In the genomic region with DNA sequence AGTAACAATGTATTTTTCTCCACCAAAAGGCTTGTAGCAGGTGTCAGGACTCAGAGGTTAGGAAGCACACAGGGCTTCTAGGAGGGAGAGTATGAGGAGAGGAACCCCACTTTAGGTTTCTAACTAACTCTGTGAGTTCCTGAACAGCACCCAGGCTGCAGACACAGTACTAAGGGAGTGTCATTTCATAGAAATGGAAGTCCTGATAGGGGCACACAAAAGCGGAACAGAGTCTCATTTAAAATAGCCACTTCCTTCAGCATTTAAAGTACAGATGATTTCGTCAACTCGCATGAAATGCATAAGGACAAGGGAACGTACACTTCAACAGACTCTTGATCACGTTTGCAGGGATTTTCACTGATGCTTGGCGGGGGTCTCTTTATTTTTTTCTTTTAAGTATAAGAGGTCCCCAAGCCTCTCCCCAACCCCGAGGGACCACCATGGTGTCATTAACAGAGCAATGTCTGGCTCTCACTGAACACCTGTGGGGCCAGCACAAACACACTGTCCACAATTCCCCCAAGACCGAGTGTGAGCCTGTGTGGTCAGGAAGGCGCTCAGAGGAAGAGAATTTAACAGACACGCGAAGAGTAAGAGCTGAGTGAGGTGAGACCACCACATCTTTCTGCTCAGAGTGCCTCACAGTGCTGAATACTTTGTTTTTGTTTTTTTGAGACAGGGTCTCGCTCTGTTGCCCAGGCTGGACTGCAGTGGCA, we compare ENCODE assay signal across 11 cellular contexts.
A peak's percentile ranks its signal among the peaks of the same experiment; 100 is the strongest.
DNase-seq lines count a peak whose midpoint lies in the region; ATAC-seq and TF ChIP-seq lines count a peak whose summit lies in the region.
"Had no signal": no experiment of that assay in that cellular context is flagged by ENCODE, and none has a peak within 500 bp of the region (broad histone marks: within the 10 kb centered on the region; RNA-seq: fewer than 3 reads in every experiment).

No MANE protein-coding gene starts in this region.

- H3F3A ChIP-seq in Loucy (ENCODE audit: low read depth), result peaks cover 2% of the 10 kb centered on the region; the same call in 1 of the 2 replicates
- no peaks in the 10 kb centered on the region for H3F3A ChIP-seq in GM23338 (replicated peaks; ENCODE audit: low read depth)

- H3K9me2 ChIP-seq in Loucy (replicated peaks; ENCODE audit: low read depth, low read length), result no peaks in the 10 kb centered on the region
- H3K9me2 ChIP-seq in GM23338 (ENCODE audit: insufficient read depth), result no peaks in the 10 kb centered on the region

- DNase-seq in left lung, result no peak
- no peak for DNase-seq in RKO (ENCODE audit: low spot score)
- no peak for DNase-seq in AG08395 (ENCODE audit: low spot score)
- DNase-seq in GM23338 (ENCODE audit: low spot score), result no peak
- DNase-seq in amygdala (lab: John Stamatoyannopoulos, UW), result no peak
- DNase-seq: IMR-90 had no signal

- no peak overlapping the region for H3K4me3 Mint-ChIP-seq in GM23338

- H3K4me1 ChIP-seq in Loucy (ENCODE audit: insufficient read depth, low read length, poor library complexity, severe bottlenecking) (peaks cover 22% of the 10 kb centered on the region), left lung (peaks cover 0 to 43% of the 10 kb centered on the region in 2 donors), GM23338 (ENCODE audit: insufficient read depth) (no peaks in the 10 kb centered on the region)

- H3K9me3 Mint-ChIP-seq in GM23338, result no peaks in the 10 kb centered on the region

- ATAC-seq in GM18508 (IDR thresholded peaks at IDR 0.05; ENCODE audit: insufficient read depth, unreplicated experiment) (peak; percentile 53), GM21576 (IDR thresholded peaks at IDR 0.05; ENCODE audit: unreplicated experiment) (peak; percentile 88), left lung (peak; percentile 75), GM23338 (no peak)

- no peak overlapping the region for H3K27ac Mint-ChIP-seq in GM23338
- H3K27ac Mint-ChIP-seq: progenitor cell of endocrine pancreas had no signal

- peaks cover 48% of the 10 kb centered on the region for H3K36me3 Mint-ChIP-seq in GM23338 (ENCODE audit: low read depth)

- H4K20me1 ChIP-seq in Loucy (ENCODE audit: insufficient read depth, low read length, poor library complexity, severe bottlenecking), result no peaks in the 10 kb centered on the region
- H4K20me1 ChIP-seq in GM23338 (replicated peaks; ENCODE audit: insufficient read depth), result peaks cover 7% of the 10 kb centered on the region; the same call in 1 of the 2 replicates

- peak overlapping the region; percentile 61 for H3K4me2 ChIP-seq in Loucy (ENCODE audit: low read depth, low read length, poor library complexity, severe bottlenecking)
- H3K4me2 ChIP-seq in GM23338, result no peak overlapping the region

- H3K27ac ChIP-seq in left lung (peak overlapping the region; percentile 35 to 92), GM23338 (ENCODE audit: low read depth) (no peak overlapping the region)
- H3K27ac ChIP-seq: cardiac muscle cell had no signal

- H3K79me2 ChIP-seq in Loucy (ENCODE audit: insufficient read depth, low read length) (peaks cover 45% of the 10 kb centered on the region), GM23338 (replicated peaks; ENCODE audit: insufficient read depth) (no peaks in the 10 kb centered on the region)

- H3K27me3 Mint-ChIP-seq in GM23338 (ENCODE audit: insufficient read depth, low read depth, poor library complexity), result peaks cover 4% of the 10 kb centered on the region
- H3K27me3 Mint-ChIP-seq: progenitor cell of endocrine pancreas had no signal

- H2AFZ ChIP-seq in Loucy (ENCODE audit: low read length) (no peak overlapping the region), GM23338 (no peak overlapping the region)

- no peaks in the 10 kb centered on the region for H3K4me1 Mint-ChIP-seq in GM23338

- H3K9ac ChIP-seq in Loucy (ENCODE audit: low read depth, low read length, poor library complexity, severe bottlenecking), result peak overlapping the region; percentile 41

- intact Hi-C loops in left lung (cut with DNase I), result no loop called here

- TF ChIP-seq CTCF in Loucy (conservative IDR thresholded peaks at IDR 0.05; ENCODE audit: low read length), result no peak
- TF ChIP-seq CTCF in left lung (IDR thresholded peaks at IDR 0.05), result no peak
- no peak for TF ChIP-seq CTCF in GM23338 (conservative IDR thresholded peaks at IDR 0.05; ENCODE audit: low read depth in 2 of 2)

- H3K36me3 ChIP-seq in Loucy (ENCODE audit: insufficient read depth, low read length) (peaks cover 96% of the 10 kb centered on the region), left lung (peaks cover 0 to 50% of the 10 kb centered on the region in 2 donors), GM23338 (ENCODE audit: insufficient read depth) (peaks cover 12% of the 10 kb centered on the region; the same call in 1 of the 2 replicates)

- no peaks in the 10 kb centered on the region for H3K27me3 ChIP-seq in Loucy (ENCODE audit: insufficient read depth, low read length, poor library complexity, severe bottlenecking)
- no peaks in the 10 kb centered on the region for H3K27me3 ChIP-seq in left lung
- no peaks in the 10 kb centered on the region for H3K27me3 ChIP-seq in GM23338 (ENCODE audit: insufficient read depth)
- H3K27me3 ChIP-seq: cardiac muscle cell had no signal

- H3K4me3 ChIP-seq in Loucy (ENCODE audit: low read length, poor library complexity, severe bottlenecking) (peak overlapping the region; percentile 17), left lung (no peak overlapping the region), GM23338 (no peak overlapping the region)
- H3K4me3 ChIP-seq: cardiac muscle cell had no signal

- H3K9me3 ChIP-seq in Loucy (ENCODE audit: insufficient read depth, low read depth, low read length) (no peaks in the 10 kb centered on the region), left lung (no peaks in the 10 kb centered on the region)

TF ChIP-seq in GM23338, 12 proteins besides CTCF, POLR2A, EP300 and RAD21:
- TF ChIP-seq, protein P1, sequence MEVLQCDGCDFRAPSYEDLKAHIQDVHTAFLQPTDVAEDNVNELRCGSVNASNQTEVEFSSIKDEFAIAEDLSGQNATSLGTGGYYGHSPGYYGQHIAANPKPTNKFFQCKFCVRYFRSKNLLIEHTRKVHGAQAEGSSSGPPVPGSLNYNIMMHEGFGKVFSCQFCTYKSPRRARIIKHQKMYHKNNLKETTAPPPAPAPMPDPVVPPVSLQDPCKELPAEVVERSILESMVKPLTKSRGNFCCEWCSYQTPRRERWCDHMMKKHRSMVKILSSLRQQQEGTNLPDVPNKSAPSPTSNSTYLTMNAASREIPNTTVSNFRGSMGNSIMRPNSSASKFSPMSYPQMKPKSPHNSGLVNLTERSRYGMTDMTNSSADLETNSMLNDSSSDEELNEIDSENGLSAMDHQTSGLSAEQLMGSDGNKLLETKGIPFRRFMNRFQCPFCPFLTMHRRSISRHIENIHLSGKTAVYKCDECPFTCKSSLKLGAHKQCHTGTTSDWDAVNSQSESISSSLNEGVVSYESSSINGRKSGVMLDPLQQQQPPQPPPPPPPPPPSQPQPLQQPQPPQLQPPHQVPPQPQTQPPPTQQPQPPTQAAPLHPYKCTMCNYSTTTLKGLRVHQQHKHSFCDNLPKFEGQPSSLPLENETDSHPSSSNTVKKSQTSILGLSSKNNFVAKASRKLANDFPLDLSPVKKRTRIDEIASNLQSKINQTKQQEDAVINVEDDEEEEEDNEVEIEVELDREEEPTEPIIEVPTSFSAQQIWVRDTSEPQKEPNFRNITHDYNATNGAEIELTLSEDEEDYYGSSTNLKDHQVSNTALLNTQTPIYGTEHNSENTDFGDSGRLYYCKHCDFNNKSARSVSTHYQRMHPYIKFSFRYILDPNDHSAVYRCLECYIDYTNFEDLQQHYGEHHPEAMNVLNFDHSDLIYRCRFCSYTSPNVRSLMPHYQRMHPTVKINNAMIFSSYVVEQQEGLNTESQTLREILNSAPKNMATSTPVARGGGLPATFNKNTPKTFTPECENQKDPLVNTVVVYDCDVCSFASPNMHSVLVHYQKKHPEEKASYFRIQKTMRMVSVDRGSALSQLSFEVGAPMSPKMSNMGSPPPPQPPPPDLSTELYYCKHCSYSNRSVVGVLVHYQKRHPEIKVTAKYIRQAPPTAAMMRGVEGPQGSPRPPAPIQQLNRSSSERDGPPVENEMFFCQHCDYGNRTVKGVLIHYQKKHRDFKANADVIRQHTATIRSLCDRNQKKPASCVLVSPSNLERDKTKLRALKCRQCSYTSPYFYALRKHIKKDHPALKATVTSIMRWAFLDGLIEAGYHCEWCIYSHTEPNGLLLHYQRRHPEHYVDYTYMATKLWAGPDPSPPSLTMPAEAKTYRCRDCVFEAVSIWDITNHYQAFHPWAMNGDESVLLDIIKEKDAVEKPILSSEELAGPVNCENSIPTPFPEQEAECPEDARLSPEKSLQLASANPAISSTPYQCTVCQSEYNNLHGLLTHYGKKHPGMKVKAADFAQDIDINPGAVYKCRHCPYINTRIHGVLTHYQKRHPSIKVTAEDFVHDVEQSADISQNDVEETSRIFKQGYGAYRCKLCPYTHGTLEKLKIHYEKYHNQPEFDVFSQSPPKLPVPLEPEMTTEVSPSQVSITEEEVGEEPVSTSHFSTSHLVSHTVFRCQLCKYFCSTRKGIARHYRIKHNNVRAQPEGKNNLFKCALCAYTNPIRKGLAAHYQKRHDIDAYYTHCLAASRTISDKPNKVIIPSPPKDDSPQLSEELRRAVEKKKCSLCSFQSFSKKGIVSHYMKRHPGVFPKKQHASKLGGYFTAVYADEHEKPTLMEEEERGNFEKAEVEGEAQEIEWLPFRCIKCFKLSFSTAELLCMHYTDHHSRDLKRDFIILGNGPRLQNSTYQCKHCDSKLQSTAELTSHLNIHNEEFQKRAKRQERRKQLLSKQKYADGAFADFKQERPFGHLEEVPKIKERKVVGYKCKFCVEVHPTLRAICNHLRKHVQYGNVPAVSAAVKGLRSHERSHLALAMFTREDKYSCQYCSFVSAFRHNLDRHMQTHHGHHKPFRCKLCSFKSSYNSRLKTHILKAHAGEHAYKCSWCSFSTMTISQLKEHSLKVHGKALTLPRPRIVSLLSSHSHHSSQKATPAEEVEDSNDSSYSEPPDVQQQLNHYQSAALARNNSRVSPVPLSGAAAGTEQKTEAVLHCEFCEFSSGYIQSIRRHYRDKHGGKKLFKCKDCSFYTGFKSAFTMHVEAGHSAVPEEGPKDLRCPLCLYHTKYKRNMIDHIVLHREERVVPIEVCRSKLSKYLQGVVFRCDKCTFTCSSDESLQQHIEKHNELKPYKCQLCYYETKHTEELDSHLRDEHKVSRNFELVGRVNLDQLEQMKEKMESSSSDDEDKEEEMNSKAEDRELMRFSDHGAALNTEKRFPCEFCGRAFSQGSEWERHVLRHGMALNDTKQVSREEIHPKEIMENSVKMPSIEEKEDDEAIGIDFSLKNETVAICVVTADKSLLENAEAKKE (CRISPR knock-in tag; IDR thresholded peaks at IDR 0.05), result no peak
- TF ChIP-seq EZH2 (IDR thresholded peaks at IDR 0.05; ENCODE audit: low read depth, unreplicated experiment) (no peak), STAT1 (IDR thresholded peaks at IDR 0.05; ENCODE audit: unreplicated experiment) (no peak)
